Comparison of ENCODE assay signal across 15 cellular contexts in genomic region chr14:99232406-99233214, GRCh38. TPM values are rescaled to one million over a fixed set of nuclear protein-coding genes. Genes with fewer than 3 reads are reported as not detected.
A peak's percentile ranks its signal among the peaks of the same experiment; 100 is the strongest.
DNase-seq lines count a peak whose midpoint lies in the region; ATAC-seq and TF ChIP-seq lines count a peak whose summit lies in the region.
"Had no signal": no experiment of that assay in that cellular context is flagged by ENCODE, and none has a peak within 500 bp of the region (broad histone marks: within the 10 kb centered on the region; RNA-seq: fewer than 3 reads in every experiment).

No MANE protein-coding gene starts in this region.

- H2AFZ ChIP-seq in hepatocyte, result no peak overlapping the region

- TF ChIP-seq POLR2A in suprapubic skin (IDR thresholded peaks at IDR 0.05), result no peak

- ATAC-seq in activated CD8-positive, alpha-beta T cell treated with anti-CD3 and anti-CD28 coated beads, Interleukin-2, amount 10 ng/mL, durations not matched to agents 7 days and 5 days, result no peak

- no peaks in the 10 kb centered on the region for H3K9me3 Mint-ChIP-seq in activated CD8-positive, alpha-beta T cell treated with anti-CD3 and anti-CD28 coated beads, Interleukin-2, amount 10 ng/mL, durations not matched to agents 7 days and 5 days (ENCODE audit: insufficient read depth)

- no peaks in the 10 kb centered on the region for H3K27me3 Mint-ChIP-seq in activated CD8-positive, alpha-beta T cell treated with anti-CD3 and anti-CD28 coated beads, Interleukin-2, amount 10 ng/mL, durations not matched to agents 7 days and 5 days (ENCODE audit: low read depth)

- TF ChIP-seq CTCF in hepatocyte (IDR thresholded peaks at IDR 0.05; ENCODE audit: poor library complexity), result no peak
- TF ChIP-seq CTCF in suprapubic skin (IDR thresholded peaks at IDR 0.05), result no peak

- H3K9me2 ChIP-seq in hepatocyte (replicated peaks; ENCODE audit: insufficient read depth), result no peaks in the 10 kb centered on the region

- no peaks in the 10 kb centered on the region for H3K27me3 ChIP-seq in hepatocyte
- H3K27me3 ChIP-seq in suprapubic skin, result peaks cover 10% of the 10 kb centered on the region

- peaks cover 8% of the 10 kb centered on the region for H3K79me2 ChIP-seq in hepatocyte

- peak overlapping the region; percentile 98 for H3K27ac Mint-ChIP-seq in activated CD8-positive, alpha-beta T cell treated with anti-CD3 and anti-CD28 coated beads, Interleukin-2, amount 10 ng/mL, durations not matched to agents 7 days and 5 days

- peaks cover 80% of the 10 kb centered on the region for H3K36me3 Mint-ChIP-seq in activated CD8-positive, alpha-beta T cell treated with anti-CD3 and anti-CD28 coated beads, Interleukin-2, amount 10 ng/mL, durations not matched to agents 7 days and 5 days (ENCODE audit: low read depth)

- no peaks in the 10 kb centered on the region for H3K9me3 ChIP-seq in hepatocyte (ENCODE audit: low read depth)
- H3K9me3 ChIP-seq in suprapubic skin, result no peaks in the 10 kb centered on the region

- H3K27ac ChIP-seq in hepatocyte, result peak overlapping the region; percentile 67
- H3K27ac ChIP-seq in suprapubic skin, result peak overlapping the region; percentile 63

- H4K20me1 ChIP-seq in hepatocyte (ENCODE audit: insufficient read depth, poor library complexity, severe bottlenecking), result no peaks in the 10 kb centered on the region

- H3K4me1 Mint-ChIP-seq in activated CD8-positive, alpha-beta T cell treated with anti-CD3 and anti-CD28 coated beads, Interleukin-2, amount 10 ng/mL, durations not matched to agents 7 days and 5 days (ENCODE audit: low read depth), result peaks cover 95% of the 10 kb centered on the region

- peak; percentile 44 for DNase-seq in activated naive CD4-positive, alpha-beta T cell treated with Interleukin-2 at 50 U/mL for 16 hours
- no peak for DNase-seq in activated naive CD4-positive, alpha-beta T cell (lab: John Stamatoyannopoulos, UW)
- no peak for DNase-seq in activated CD8-positive, alpha-beta T cell treated with anti-CD3 and anti-CD28 coated beads, Interleukin-2, amount 10 ng/mL, durations not matched to agents 7 days and 5 days
- DNase-seq in hepatocyte (ENCODE audit: low spot score) (no peak), suprapubic skin (ENCODE audit: low spot score in 2 of 2) (no peak), NCI-H1105 treated with DMSO at 0.1 percent for 48 hours (lab: John Stamatoyannopoulos, UW) (no peak), NCI-H345 treated with DMSO at 0.1 percent for 48 hours (lab: John Stamatoyannopoulos, UW; ENCODE audit: unreplicated experiment) (no peak), putamen (ENCODE audit: low spot score) (no peak)
- DNase-seq: DMS 273 treated with DMSO at 0.1 percent for 48 hours, kidney glomerular epithelial cell, NCI-H146, NCI-H69, RPMI8226, T1000 had no signal

- POLR2A ChIA-PET in activated CD8-positive, alpha-beta T cell treated with anti-CD3 and anti-CD28 coated beads, Interleukin-2, amount 10 ng/mL, durations not matched to agents 7 days and 5 days (lab: Charles Lee), result interaction anchor here (0.5 to 28.3 kb wide), 9 partner anchors 9 to 1423 kb away, joined by 3 to 767 read pairs (median 3); partner anchors contain the start of gene BCL11B

- no peak for TF ChIP-seq EP300 in suprapubic skin (IDR thresholded peaks at IDR 0.05)

- CTCF ChIA-PET in activated CD8-positive, alpha-beta T cell treated with anti-CD3 and anti-CD28 coated beads, Interleukin-2, amount 10 ng/mL, durations not matched to agents 7 days and 5 days (lab: Charles Lee), result interaction anchor here (1.0 to 20.3 kb wide), 10 partner anchors 8 to 44 kb away, joined by 3 to 373 read pairs (median 6); partner anchors contain the start of gene BCL11B

- peak overlapping the region; percentile 81 for H3K4me2 ChIP-seq in hepatocyte

- H3K4me1 ChIP-seq in hepatocyte (ENCODE audit: insufficient read depth), result peaks cover 39% of the 10 kb centered on the region
- peaks cover 72% of the 10 kb centered on the region for H3K4me1 ChIP-seq in suprapubic skin

- H3K36me3 ChIP-seq in hepatocyte (replicated peaks; ENCODE audit: insufficient read depth, low read depth), result no peaks in the 10 kb centered on the region
- H3K36me3 ChIP-seq in suprapubic skin, result no peaks in the 10 kb centered on the region
- H3K36me3 ChIP-seq: upper lobe of left lung had no signal

- 55% methylated on average over 9 of the region's 9 CpGs for WGBS in hepatocyte (ENCODE audit: low lambda C conversion rate, missing lambda C conversion rate)
- 54% methylated on average over 5 of the region's 9 CpGs for WGBS in suprapubic skin

- H3K4me3 ChIP-seq in hepatocyte (no peak overlapping the region), suprapubic skin (peak overlapping the region; percentile 14)

- peak overlapping the region; percentile 73 for H3K4me3 Mint-ChIP-seq in activated CD8-positive, alpha-beta T cell treated with anti-CD3 and anti-CD28 coated beads, Interleukin-2, amount 10 ng/mL, durations not matched to agents 7 days and 5 days

RNA-seq across cellular contexts. Expression of gene BCL11B, which starts 39.4 kb away (rescaled TPM):
- total RNA-seq in activated CD8-positive, alpha-beta T cell treated with anti-CD3 and anti-CD28 coated beads, Interleukin-2, amount 10 ng/mL, durations not matched to agents 7 days and 5 days, result 10 to 100 TPM; 68.6 to 70.6 TPM
- total RNA-seq in hepatocyte (1.8 and 3.2 TPM in 2 replicates), suprapubic skin (10 to 100 TPM; 35.9 to 53.8 (median 47.5) TPM)
- 0.28 and 0.50 TPM in 2 replicates for polyA plus RNA-seq in hepatocyte
